Comparison of ENCODE assay signal across 8 cellular contexts in the genomic region with DNA sequence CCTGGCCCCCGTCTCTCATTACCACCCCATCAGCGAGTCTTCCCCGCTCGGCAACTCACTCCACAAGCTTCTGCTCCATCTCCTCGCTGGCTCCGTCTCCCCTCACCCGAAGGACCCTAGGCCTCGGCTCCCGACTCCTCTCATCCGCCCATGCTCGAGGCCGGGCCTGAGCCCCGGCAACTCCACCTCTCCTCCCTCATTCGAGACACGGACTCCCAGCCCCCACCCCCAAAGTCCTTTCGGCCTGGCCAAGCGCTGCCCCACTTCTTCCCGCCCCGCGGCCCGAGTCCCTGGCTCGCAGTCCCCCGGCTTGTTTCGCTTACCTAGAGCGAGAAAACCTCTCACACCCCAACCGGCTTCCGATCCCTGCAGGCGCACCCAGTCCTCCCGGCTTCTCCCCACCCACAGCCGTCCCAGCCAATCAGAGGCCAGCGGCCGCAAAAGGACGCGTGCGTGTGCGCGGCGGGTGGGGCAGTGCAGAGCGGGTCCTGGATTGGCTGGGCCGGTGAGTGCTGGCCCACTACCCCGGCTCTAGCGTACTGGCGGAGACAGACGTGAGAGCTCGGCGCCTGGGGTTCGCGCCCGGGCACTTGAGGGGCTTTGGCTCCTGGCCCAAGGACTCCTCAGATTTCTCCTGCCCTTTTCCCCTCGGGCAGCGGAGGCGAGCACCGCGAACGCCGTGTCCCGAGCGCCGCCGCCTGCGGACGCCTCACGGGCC. TPM values are rescaled to one million over a fixed set of nuclear protein-coding genes. Genes with fewer than 3 reads are reported as not detected.
DNase-seq lines count a peak whose midpoint lies in the region; ATAC-seq and TF ChIP-seq lines count a peak whose summit lies in the region.

A gene (minus strand): TSS at position 378 of the 718 bp plus-strand sequence. CDS start 10,237 bp downstream, outside the sequence.

- H3K36me3 ChIP-seq in right atrium auricular region, result no peaks in the 10 kb centered on the region
- H3K36me3 ChIP-seq in uterus, result no peaks in the 10 kb centered on the region

- TF ChIP-seq CTCF in right atrium auricular region (IDR thresholded peaks at IDR 0.05) (no peak), uterus (IDR thresholded peaks at IDR 0.05) (no peak)

- no peaks in the 10 kb centered on the region for H3K9me3 ChIP-seq in right atrium auricular region
- no peaks in the 10 kb centered on the region for H3K9me3 ChIP-seq in uterus

- H3K27ac ChIP-seq in right atrium auricular region (peak within 1 kb of the TSS; percentile 95 to 98), uterus (peak within 1 kb of the TSS; percentile 90 to 96)

- ATAC-seq in GM18499 (IDR thresholded peaks at IDR 0.05; ENCODE audit: insufficient read depth, unreplicated experiment) (peak; percentile 86), HG02943 (IDR thresholded peaks at IDR 0.05; ENCODE audit: low read depth, unreplicated experiment) (peak; percentile 98)

- H3K27me3 ChIP-seq in right atrium auricular region (no peaks in the 10 kb centered on the region), uterus (no peaks in the 10 kb centered on the region)

- H3K4me3 ChIP-seq in right atrium auricular region, result peak within 1 kb of the TSS; percentile 74 to 79
- H3K4me3 ChIP-seq in uterus, result peak within 1 kb of the TSS; percentile 69 to 75

- H3K4me1 ChIP-seq in right atrium auricular region (peaks cover 0 to 52% of the 10 kb centered on the region in 2 donors), uterus (peaks cover 0 to 13% of the 10 kb centered on the region in 2 donors)

- intact Hi-C loops in T-helper 2 cell treated with Interferon-gamma antibody and Interleukin-4, amounts not matched to agents 100 ng/mL and 5 ng/mL, for 36 hours (cut with micrococcal nuclease), result loop anchor here (1.0 to 10.0 kb wide), 11 partner anchors 23 to 818 kb away; a partner anchor contains a TSS
- intact Hi-C loops in uterus (cut with DNase I; ENCODE audit: low total_unique reads), result no loop called here

- DNase-seq in NCI-H187 treated with DMSO at 0.1 percent for 48 hours (lab: John Stamatoyannopoulos, UW) (peak; percentile 64), anterior cingulate cortex (lab: John Stamatoyannopoulos, UW) (peak; percentile 77 to 98 (median 96)), right atrium auricular region (ENCODE audit: low spot score) (peak; percentile 96), pulmonary artery endothelial cell (ENCODE audit: low read depth, low spot score) (peak; percentile 84), uterus (peak; percentile 93 to 94)

- TF ChIP-seq POLR2A in uterus (IDR thresholded peaks at IDR 0.05), result peak; percentile 96 to 99

RNA-seq across cellular contexts. Expression of the gene that starts here (rescaled TPM):
- total RNA-seq in T-helper 2 cell treated with Interferon-gamma antibody and Interleukin-4, amounts not matched to agents 100 ng/mL and 5 ng/mL, for 36 hours, result 67.0 and 70.5 TPM in 2 replicates
- 100 to 1,000 TPM; 213 to 299 TPM for total RNA-seq in right atrium auricular region
- 139 and 144 TPM in 2 replicates for total RNA-seq in pulmonary artery endothelial cell
- total RNA-seq in uterus, result 100 to 1,000 TPM in 2 of 4 donors, 10 to 100 TPM in 2; 65.3 to 234 (median 103) TPM

Comparison
In these comparisons a context has a peak if more than half of its experiments do, and no peak if none do; other contexts are left out.
1. Peak in every context shown above with its lines: DNase-seq, ATAC-seq, H3K4me3 ChIP-seq and H3K27ac ChIP-seq.